8 cellular contexts compared by ENCODE assay signal in the genomic region with DNA sequence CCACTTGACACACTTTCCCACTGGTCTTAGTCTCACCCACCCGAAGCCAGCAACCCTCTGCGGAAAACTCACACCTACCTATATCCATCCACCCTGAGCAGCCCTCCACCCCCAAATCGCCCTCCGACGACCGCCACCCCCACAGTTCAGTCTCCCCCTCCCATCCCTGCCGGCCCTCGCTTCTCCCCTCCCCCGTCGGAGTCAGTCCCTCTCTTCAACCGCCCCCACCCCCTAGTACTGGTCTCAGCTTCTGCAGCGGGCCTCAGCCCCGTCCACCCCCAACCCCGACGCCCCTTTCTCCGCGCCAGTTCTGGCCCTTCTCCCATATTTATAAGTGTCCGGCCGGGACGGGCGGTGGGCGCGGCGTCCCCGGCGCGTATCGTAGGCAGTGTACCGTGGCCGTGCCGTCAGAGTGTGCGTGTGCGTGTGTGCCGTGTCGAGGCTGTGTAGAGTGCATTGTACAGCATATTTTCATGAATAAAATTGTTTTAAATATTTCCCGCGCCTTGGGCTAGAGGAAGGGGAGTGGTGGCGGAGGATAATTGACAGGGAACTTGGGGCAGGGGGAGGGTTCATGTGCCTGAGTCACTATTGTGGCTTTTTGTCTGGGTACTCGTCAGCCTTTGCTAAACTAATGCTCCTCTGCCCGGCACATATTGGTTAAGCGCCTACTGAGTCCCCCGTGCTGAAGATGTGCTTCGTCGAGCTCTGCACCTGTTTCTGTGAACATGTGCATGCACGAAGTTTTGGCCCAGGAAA. TPM values are rescaled to one million over a fixed set of nuclear protein-coding genes. Genes with fewer than 3 reads are reported as not detected.
DNase-seq lines count a peak whose midpoint lies in the region; TF ChIP-seq lines count a peak whose summit lies in the region.

No MANE protein-coding gene starts in this region.

- no peak overlapping the region for H3K9ac ChIP-seq in neuronal stem cell (ENCODE audit: low read depth, low read length, poor library complexity)

- H3K9me3 Mint-ChIP-seq in Caco-2 (ENCODE audit: unreplicated experiment) = no peaks in the 10 kb centered on the region

- BruUV-seq in Caco-2 (replicated peaks; lab: Mats Ljungman, UMichigan) = no TSS peak

- H3K4me1 ChIP-seq in Caco-2 = peaks cover 5% of the 10 kb centered on the region; the same call in 1 of the 2 replicates
- H3K4me1 ChIP-seq in neuronal stem cell (ENCODE audit: control insufficient read depth in 2 of 2, insufficient read depth in 1 of 2, low read depth in 1 of 2, low read length in 2 of 2) = peaks cover 0 to 16% of the 10 kb centered on the region in 2 donors

- peak overlapping the region; percentile 71 for H2AFZ ChIP-seq in neuronal stem cell (ENCODE audit: low read length)

- DNase-seq in Caco-2 (no peak), RPMI7951 (ENCODE audit: low read depth) (peak; percentile 21), dedifferentiated amniotic fluid mesenchymal stem cell (ENCODE audit: extremely low spot score) (peak; percentile 38), neuronal stem cell (ENCODE audit: low spot score) (no peak), occipital lobe (lab: John Stamatoyannopoulos, UW) (no peak), superior temporal gyrus (ENCODE audit: extremely low spot score) (no peak), NCI-H2029 treated with DMSO at 0.1 percent for 48 hours (lab: John Stamatoyannopoulos, UW) (no peak), SW 1271 (lab: John Stamatoyannopoulos, UW) (no peak)

- H3K27ac Mint-ChIP-seq in Caco-2 (ENCODE audit: unreplicated experiment) = no peak overlapping the region

- H3K27ac ChIP-seq in neuronal stem cell (replicated peaks; ENCODE audit: low read length) = no peak overlapping the region

- no peak overlapping the region for H2BK12ac ChIP-seq in neuronal stem cell (ENCODE audit: low read length)

- no peak overlapping the region for H4K91ac ChIP-seq in neuronal stem cell (ENCODE audit: low read depth, low read length, poor library complexity)

- no peak overlapping the region for H4K8ac ChIP-seq in neuronal stem cell (ENCODE audit: low read depth, low read length)

- no peak overlapping the region for H2BK120ac ChIP-seq in neuronal stem cell (ENCODE audit: low read depth, low read length)

- no peaks in the 10 kb centered on the region for H3K79me1 ChIP-seq in neuronal stem cell (ENCODE audit: low read depth, low read length)

- H3K14ac ChIP-seq in neuronal stem cell (ENCODE audit: low read length) = peak overlapping the region; percentile 43

- peak overlapping the region; percentile 91 for H3K4me2 ChIP-seq in neuronal stem cell (ENCODE audit: insufficient read depth, low read length, poor library complexity, severe bottlenecking)

- no peaks in the 10 kb centered on the region for H3K36me3 ChIP-seq in Caco-2 (ENCODE audit: control insufficient read depth, insufficient read depth, low read length)
- H3K36me3 ChIP-seq in neuronal stem cell (replicated peaks in 1 of 2; ENCODE audit: control insufficient read depth in 2 of 2, insufficient read depth in 2 of 2, low read length in 2 of 2) = no peaks in the 10 kb centered on the region

- H3K9me3 ChIP-seq in Caco-2 = no peaks in the 10 kb centered on the region
- H3K9me3 ChIP-seq in neuronal stem cell (replicated peaks in 1 of 2; ENCODE audit: control insufficient read depth in 2 of 2, insufficient read depth in 1 of 2, low read depth in 1 of 2, low read length in 2 of 2) = no peaks in the 10 kb centered on the region

- H3K27me3 ChIP-seq in Caco-2 (replicated peaks; ENCODE audit: control insufficient read depth, insufficient read depth, low read length) (no peaks in the 10 kb centered on the region), neuronal stem cell (ENCODE audit: control insufficient read depth in 3 of 3, insufficient read depth in 3 of 3, low read depth in 1 of 3, low read length in 3 of 3) (peaks cover 16 to 96% (median 68%) of the 10 kb centered on the region in 3 experiments)

- no peak overlapping the region for H3K23ac ChIP-seq in neuronal stem cell (ENCODE audit: low read depth, low read length, poor library complexity)

- H3K4me1 Mint-ChIP-seq in Caco-2 (ENCODE audit: low read depth, unreplicated experiment) = peaks cover 9% of the 10 kb centered on the region

- peaks cover 6% of the 10 kb centered on the region for H3K36me3 Mint-ChIP-seq in Caco-2 (ENCODE audit: insufficient read depth, unreplicated experiment)

- POLR2A ChIA-PET in Caco-2 (lab: Charles Lee) = no interaction called here

- intact Hi-C loops in Caco-2 (cut with micrococcal nuclease; ENCODE audit: unreplicated experiment) = no loop called here

- no peak for TF ChIP-seq CTCF in Caco-2 (IDR thresholded peaks at IDR 0.05; ENCODE audit: insufficient read depth in 1 of 2, low read depth in 1 of 2, low read length in 1 of 2, severe bottlenecking in 1 of 2, unreplicated experiment in 1 of 2)

- peak overlapping the region; percentile 59 for H2AK5ac ChIP-seq in neuronal stem cell (ENCODE audit: low read depth, low read length)

- H3K27me3 Mint-ChIP-seq in Caco-2 (ENCODE audit: insufficient read depth, unreplicated experiment) = peaks cover 19% of the 10 kb centered on the region

- no peak overlapping the region for H2BK15ac ChIP-seq in neuronal stem cell (ENCODE audit: low read length)

- H3K4me3 ChIP-seq in Caco-2 (ENCODE audit: low read depth, low read length) = no peak overlapping the region
- H3K4me3 ChIP-seq in neuronal stem cell (ENCODE audit: low read length in 2 of 2) = peak overlapping the region in 1 of 2 donors; percentile 70

- CTCF ChIA-PET in Caco-2 (lab: Charles Lee) = no interaction called here

- no peak overlapping the region for H2BK5ac ChIP-seq in neuronal stem cell (ENCODE audit: low read length)

- H3K4me3 Mint-ChIP-seq in Caco-2 (ENCODE audit: unreplicated experiment) = peak overlapping the region; percentile 61

- no CpG with 5 or more reads among the region's 45 CpGs for WGBS in neuronal stem cell (ENCODE audit: extremely low coverage in 2 of 2, insufficient read length in 2 of 2, insufficient replicate concordance in 1 of 2), 2 donors

- H3K18ac ChIP-seq in neuronal stem cell (ENCODE audit: low read length) = peak overlapping the region; percentile 78

- H3K4ac ChIP-seq in neuronal stem cell (ENCODE audit: low read length) = no peak overlapping the region

RNA-seq across cellular contexts. Expression of a gene that starts 22.0 kb away (rescaled TPM):
- 0.42 and 0.59 TPM in 2 replicates for total RNA-seq in Caco-2 (2022)
- not detected in 2 replicates for total RNA-seq in RPMI7951 (2014; rRNA removed; shearing (Covaris generic))
- polyA plus RNA-seq in neuronal stem cell (2013, experiment 1 of 2) = 3.4 TPM
- polyA plus RNA-seq in neuronal stem cell (2013, experiment 2 of 2) = 3.1 TPM
- total RNA-seq in occipital lobe = 5.9 TPM

Comparison
In these comparisons a context has a peak if more than half of its experiments do, and no peak if none do; other contexts are left out.
1. DNase-seq: peak in RPMI7951 (single experiment) and dedifferentiated amniotic fluid mesenchymal stem cell (single experiment); none in Caco-2 (0 of 2), neuronal stem cell (single experiment), occipital lobe (single experiment), superior temporal gyrus (single experiment), NCI-H2029 treated with DMSO at 0.1 percent for 48 hours (single experiment) and SW 1271 (0 of 2).